In the genomic region with DNA sequence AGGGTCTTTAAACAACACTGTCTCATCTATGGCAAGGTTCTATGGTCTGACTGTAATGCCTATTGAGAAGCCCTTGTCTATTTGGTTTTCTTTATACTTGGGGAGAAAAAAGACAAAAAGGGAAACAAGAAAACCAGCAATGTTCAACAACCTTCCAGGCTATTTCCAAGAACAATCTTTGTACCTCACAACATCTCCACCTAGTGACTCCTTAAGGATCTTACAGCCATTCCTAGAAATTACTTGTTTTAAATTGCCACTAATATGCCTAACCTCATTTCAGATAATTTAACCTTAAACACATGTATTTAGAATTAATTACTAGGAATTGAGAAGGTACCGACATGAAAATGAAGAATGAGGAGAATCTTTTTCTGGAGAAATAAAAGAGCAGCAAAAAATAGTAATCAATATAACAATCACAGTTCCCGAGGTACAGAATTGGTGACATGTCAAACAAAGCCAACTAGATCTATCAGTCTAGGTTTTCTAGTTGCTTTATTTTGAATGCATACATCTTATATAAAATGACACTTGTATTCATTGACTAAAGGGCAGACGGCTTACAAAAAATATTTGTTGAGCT, we compare ENCODE assay signal across 9 cellular contexts. TPM values are rescaled to one million over a fixed set of nuclear protein-coding genes. Genes with fewer than 3 reads are reported as not detected.
A peak's percentile ranks its signal among the peaks of the same experiment; 100 is the strongest.
DNase-seq lines count a peak whose midpoint lies in the region; ATAC-seq, FAIRE-seq and TF ChIP-seq lines count a peak whose summit lies in the region.
"Had no signal": no experiment of that assay in that cellular context is flagged by ENCODE, and none has a peak within 500 bp of the region (broad histone marks: within the 10 kb centered on the region; RNA-seq: fewer than 3 reads in every experiment).

No MANE protein-coding gene starts in this region.

- WGBS in heart right ventricle, 2 donors = 50 to 54% methylated on average over 3 of the region's 3 CpGs

- FAIRE-seq in TTC549 (lab: Jason Lieb, UNC) = peak; percentile 65

- no peak overlapping the region for H3K4me3 ChIP-seq in heart right ventricle

- DNase-seq in heart right ventricle = no peak
- DNase-seq in cardiac septum (ENCODE audit: low spot score) = no peak
- DNase-seq in hepatic stellate cell (ENCODE audit: low spot score) = peak; percentile 12
- no peak for DNase-seq in stimulated activated naive B cell treated with anti-CD40 and anti-IgM and Interleukin-4, amounts not matched to agents 10 μg/mL and 1 μg/mL and 100 μg/mL, for 72 hours
- DNase-seq in NCI-H187 (lab: John Stamatoyannopoulos, UW) = no peak
- DNase-seq in anterior cingulate cortex (lab: John Stamatoyannopoulos, UW) = no peak
- DNase-seq: T-helper 17 cell had no signal

- peaks cover 15 to 28% of the 10 kb centered on the region in 2 donors for H3K27me3 Mint-ChIP-seq in stimulated activated naive B cell treated with anti-CD40 and anti-IgM and Interleukin-4, amounts not matched to agents 10 μg/mL and 1 μg/mL and 100 μg/mL, for 72 hours

- peaks cover 3 to 11% of the 10 kb centered on the region in 2 donors for H3K9me3 Mint-ChIP-seq in stimulated activated naive B cell treated with anti-CD40 and anti-IgM and Interleukin-4, amounts not matched to agents 10 μg/mL and 1 μg/mL and 100 μg/mL, for 72 hours

- H3K27me3 ChIP-seq in heart right ventricle = peaks cover 0 to 31% (median 21%) of the 10 kb centered on the region in 7 donors

- intact Hi-C loops in heart right ventricle (cut with DNase I) = loop anchor here in 2 of 10 donors (5.0 to 10.0 kb wide), 2 partner anchors 225 to 227 kb away; a partner anchor contains a TSS
- intact Hi-C loops in cardiac septum (cut with DNase I) = no loop called here

- no peaks in the 10 kb centered on the region for H3K36me3 ChIP-seq in heart right ventricle

- H3K27ac ChIP-seq in heart right ventricle = no peak overlapping the region

- H3K4me1 Mint-ChIP-seq in stimulated activated naive B cell treated with anti-CD40 and anti-IgM and Interleukin-4, amounts not matched to agents 10 μg/mL and 1 μg/mL and 100 μg/mL, for 72 hours = no peaks in the 10 kb centered on the region
- H3K4me1 Mint-ChIP-seq: T-helper 17 cell had no signal

- no peak for ATAC-seq in heart right ventricle
- ATAC-seq in stimulated activated naive B cell treated with anti-CD40 and anti-IgM and Interleukin-4, amounts not matched to agents 10 μg/mL and 1 μg/mL and 100 μg/mL, for 72 hours (replicated peaks) = no peak
- no peak for ATAC-seq in GM19035 (IDR thresholded peaks at IDR 0.05; ENCODE audit: unreplicated experiment)
- ATAC-seq: T-helper 17 cell had no signal

- no peak overlapping the region for H3K27ac Mint-ChIP-seq in stimulated activated naive B cell treated with anti-CD40 and anti-IgM and Interleukin-4, amounts not matched to agents 10 μg/mL and 1 μg/mL and 100 μg/mL, for 72 hours
- H3K27ac Mint-ChIP-seq: T-helper 17 cell had no signal

- TF ChIP-seq CTCF in heart right ventricle (IDR thresholded peaks at IDR 0.05) = peak in 7 of 9 donors; percentile 31 to 57 (median 40)

- no peaks in the 10 kb centered on the region for H3K36me3 Mint-ChIP-seq in stimulated activated naive B cell treated with anti-CD40 and anti-IgM and Interleukin-4, amounts not matched to agents 10 μg/mL and 1 μg/mL and 100 μg/mL, for 72 hours

- no peak overlapping the region for H3K4me3 Mint-ChIP-seq in stimulated activated naive B cell treated with anti-CD40 and anti-IgM and Interleukin-4, amounts not matched to agents 10 μg/mL and 1 μg/mL and 100 μg/mL, for 72 hours
- H3K4me3 Mint-ChIP-seq: T-helper 17 cell had no signal

- no peaks in the 10 kb centered on the region for H3K4me1 ChIP-seq in heart right ventricle

- no peaks in the 10 kb centered on the region for H3K9me3 ChIP-seq in heart right ventricle

RNA-seq across cellular contexts. Expression of a gene that starts 1.6 kb away (rescaled TPM):
- total RNA-seq in heart right ventricle (not detected), cardiac septum (0.13 TPM)
- polyA plus RNA-seq in heart right ventricle = not detected
- total RNA-seq: T-helper 17 cell had no signal

RNA-seq across cellular contexts. Expression of a gene that starts 35.7 kb away (rescaled TPM):
- total RNA-seq in heart right ventricle (under 1 TPM in 2 of 10 donors, not detected in 8; 0.11 to 0.15 TPM), cardiac septum (0.16 TPM)
- polyA plus RNA-seq in heart right ventricle = not detected
- total RNA-seq: T-helper 17 cell had no signal
